ENCODE assay signal across 1 cellular context in the genomic region with DNA sequence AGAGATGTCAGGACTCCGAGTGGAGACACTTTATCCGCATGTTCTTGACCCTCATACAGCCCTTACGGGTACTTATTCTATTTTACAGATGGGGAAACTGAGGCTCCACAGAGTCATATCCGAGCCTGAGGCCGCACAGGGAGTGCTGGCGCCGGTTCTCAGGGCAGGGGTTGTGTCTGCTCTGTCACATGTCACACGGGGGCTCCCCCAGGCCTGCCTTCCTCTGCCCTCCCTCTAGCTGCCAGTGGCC.
TF ChIP-seq lines count a peak whose summit lies in the region.

No MANE protein-coding gene starts in this region.

TF ChIP-seq in HepG2, 621 proteins besides CTCF, POLR2A, EP300 and RAD21 (continued from another document and continues in another):
- TF ChIP-seq, protein P1, sequence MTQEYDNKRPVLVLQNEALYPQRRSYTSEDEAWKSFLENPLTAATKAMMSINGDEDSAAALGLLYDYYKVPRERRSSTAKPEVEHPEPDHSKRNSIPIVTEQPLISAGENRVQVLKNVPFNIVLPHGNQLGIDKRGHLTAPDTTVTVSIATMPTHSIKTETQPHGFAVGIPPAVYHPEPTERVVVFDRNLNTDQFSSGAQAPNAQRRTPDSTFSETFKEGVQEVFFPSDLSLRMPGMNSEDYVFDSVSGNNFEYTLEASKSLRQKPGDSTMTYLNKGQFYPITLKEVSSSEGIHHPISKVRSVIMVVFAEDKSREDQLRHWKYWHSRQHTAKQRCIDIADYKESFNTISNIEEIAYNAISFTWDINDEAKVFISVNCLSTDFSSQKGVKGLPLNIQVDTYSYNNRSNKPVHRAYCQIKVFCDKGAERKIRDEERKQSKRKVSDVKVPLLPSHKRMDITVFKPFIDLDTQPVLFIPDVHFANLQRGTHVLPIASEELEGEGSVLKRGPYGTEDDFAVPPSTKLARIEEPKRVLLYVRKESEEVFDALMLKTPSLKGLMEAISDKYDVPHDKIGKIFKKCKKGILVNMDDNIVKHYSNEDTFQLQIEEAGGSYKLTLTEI (CRISPR knock-in tag; conservative IDR thresholded peaks at IDR 0.05): no peak
- TF ChIP-seq HNF4G (IDR thresholded peaks at IDR 0.05; ENCODE audit: borderline replicate concordance, low read depth, low read length) (no peak), HNF4G (CRISPR knock-in tag; IDR thresholded peaks at IDR 0.05; ENCODE audit: borderline replicate concordance, low read depth) (no peak), SATB2 (CRISPR knock-in tag; IDR thresholded peaks at IDR 0.05) (no peak), ELF3 (CRISPR knock-in tag; IDR thresholded peaks at IDR 0.05) (no peak), ZNF337 (CRISPR knock-in tag; IDR thresholded peaks at IDR 0.05; ENCODE audit: borderline replicate concordance, low read depth) (0 out of 2 replicates have a peak, but pooled peaks have one; percentile 38), KAT2B (IDR thresholded peaks at IDR 0.05; ENCODE audit: borderline replicate concordance, low read depth, low read length) (no peak), RNF2 (conservative IDR thresholded peaks at IDR 0.05; ENCODE audit: low read depth) (no peak), ZSCAN22 (CRISPR knock-in tag; IDR thresholded peaks at IDR 0.05) (0 out of 2 replicates have a peak, but pooled peaks have one; percentile 16), RFXANK (CRISPR knock-in tag; IDR thresholded peaks at IDR 0.05) (no peak), ZNF614 (CRISPR knock-in tag; IDR thresholded peaks at IDR 0.05; ENCODE audit: borderline replicate concordance) (no peak), ZNF530 (CRISPR knock-in tag; IDR thresholded peaks at IDR 0.05; ENCODE audit: low read depth) (no peak), TMF1 (CRISPR knock-in tag; IDR thresholded peaks at IDR 0.05; ENCODE audit: low read depth) (no peak), TAF1 (CRISPR knock-in tag; IDR thresholded peaks at IDR 0.05) (0 out of 2 replicates have a peak, but pooled peaks have one; percentile 14), NFYC (CRISPR knock-in tag; IDR thresholded peaks at IDR 0.05) (no peak), DR1 (CRISPR knock-in tag; IDR thresholded peaks at IDR 0.05) (no peak), NR1H2 (CRISPR knock-in tag; IDR thresholded peaks at IDR 0.05; ENCODE audit: borderline replicate concordance, low read depth) (no peak), MIER2 (CRISPR knock-in tag; IDR thresholded peaks at IDR 0.05) (no peak), KLF13 (CRISPR knock-in tag; IDR thresholded peaks at IDR 0.05) (no peak), MTF1 (CRISPR knock-in tag; IDR thresholded peaks at IDR 0.05) (no peak), HNRNPK (IDR thresholded peaks at IDR 0.05; ENCODE audit: low read depth, low read length, poor library complexity, severe bottlenecking) (no peak), RFX1 (IDR thresholded peaks at IDR 0.05) (no peak), ZKSCAN1 (IDR thresholded peaks at IDR 0.05; ENCODE audit: low read length) (no peak), ZNF350 (CRISPR knock-in tag; IDR thresholded peaks at IDR 0.05; ENCODE audit: borderline replicate concordance, low read depth) (no peak)
- TF ChIP-seq, protein P2, sequence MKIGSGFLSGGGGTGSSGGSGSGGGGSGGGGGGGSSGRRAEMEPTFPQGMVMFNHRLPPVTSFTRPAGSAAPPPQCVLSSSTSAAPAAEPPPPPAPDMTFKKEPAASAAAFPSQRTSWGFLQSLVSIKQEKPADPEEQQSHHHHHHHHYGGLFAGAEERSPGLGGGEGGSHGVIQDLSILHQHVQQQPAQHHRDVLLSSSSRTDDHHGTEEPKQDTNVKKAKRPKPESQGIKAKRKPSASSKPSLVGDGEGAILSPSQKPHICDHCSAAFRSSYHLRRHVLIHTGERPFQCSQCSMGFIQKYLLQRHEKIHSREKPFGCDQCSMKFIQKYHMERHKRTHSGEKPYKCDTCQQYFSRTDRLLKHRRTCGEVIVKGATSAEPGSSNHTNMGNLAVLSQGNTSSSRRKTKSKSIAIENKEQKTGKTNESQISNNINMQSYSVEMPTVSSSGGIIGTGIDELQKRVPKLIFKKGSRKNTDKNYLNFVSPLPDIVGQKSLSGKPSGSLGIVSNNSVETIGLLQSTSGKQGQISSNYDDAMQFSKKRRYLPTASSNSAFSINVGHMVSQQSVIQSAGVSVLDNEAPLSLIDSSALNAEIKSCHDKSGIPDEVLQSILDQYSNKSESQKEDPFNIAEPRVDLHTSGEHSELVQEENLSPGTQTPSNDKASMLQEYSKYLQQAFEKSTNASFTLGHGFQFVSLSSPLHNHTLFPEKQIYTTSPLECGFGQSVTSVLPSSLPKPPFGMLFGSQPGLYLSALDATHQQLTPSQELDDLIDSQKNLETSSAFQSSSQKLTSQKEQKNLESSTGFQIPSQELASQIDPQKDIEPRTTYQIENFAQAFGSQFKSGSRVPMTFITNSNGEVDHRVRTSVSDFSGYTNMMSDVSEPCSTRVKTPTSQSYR (CRISPR knock-in tag; IDR thresholded peaks at IDR 0.05; ENCODE audit: borderline replicate concordance): no peak
- TF ChIP-seq, protein P3, sequence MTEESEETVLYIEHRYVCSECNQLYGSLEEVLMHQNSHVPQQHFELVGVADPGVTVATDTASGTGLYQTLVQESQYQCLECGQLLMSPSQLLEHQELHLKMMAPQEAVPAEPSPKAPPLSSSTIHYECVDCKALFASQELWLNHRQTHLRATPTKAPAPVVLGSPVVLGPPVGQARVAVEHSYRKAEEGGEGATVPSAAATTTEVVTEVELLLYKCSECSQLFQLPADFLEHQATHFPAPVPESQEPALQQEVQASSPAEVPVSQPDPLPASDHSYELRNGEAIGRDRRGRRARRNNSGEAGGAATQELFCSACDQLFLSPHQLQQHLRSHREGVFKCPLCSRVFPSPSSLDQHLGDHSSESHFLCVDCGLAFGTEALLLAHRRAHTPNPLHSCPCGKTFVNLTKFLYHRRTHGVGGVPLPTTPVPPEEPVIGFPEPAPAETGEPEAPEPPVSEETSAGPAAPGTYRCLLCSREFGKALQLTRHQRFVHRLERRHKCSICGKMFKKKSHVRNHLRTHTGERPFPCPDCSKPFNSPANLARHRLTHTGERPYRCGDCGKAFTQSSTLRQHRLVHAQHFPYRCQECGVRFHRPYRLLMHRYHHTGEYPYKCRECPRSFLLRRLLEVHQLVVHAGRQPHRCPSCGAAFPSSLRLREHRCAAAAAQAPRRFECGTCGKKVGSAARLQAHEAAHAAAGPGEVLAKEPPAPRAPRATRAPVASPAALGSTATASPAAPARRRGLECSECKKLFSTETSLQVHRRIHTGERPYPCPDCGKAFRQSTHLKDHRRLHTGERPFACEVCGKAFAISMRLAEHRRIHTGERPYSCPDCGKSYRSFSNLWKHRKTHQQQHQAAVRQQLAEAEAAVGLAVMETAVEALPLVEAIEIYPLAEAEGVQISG (CRISPR knock-in tag; IDR thresholded peaks at IDR 0.05): no peak
- TF ChIP-seq, protein P4, sequence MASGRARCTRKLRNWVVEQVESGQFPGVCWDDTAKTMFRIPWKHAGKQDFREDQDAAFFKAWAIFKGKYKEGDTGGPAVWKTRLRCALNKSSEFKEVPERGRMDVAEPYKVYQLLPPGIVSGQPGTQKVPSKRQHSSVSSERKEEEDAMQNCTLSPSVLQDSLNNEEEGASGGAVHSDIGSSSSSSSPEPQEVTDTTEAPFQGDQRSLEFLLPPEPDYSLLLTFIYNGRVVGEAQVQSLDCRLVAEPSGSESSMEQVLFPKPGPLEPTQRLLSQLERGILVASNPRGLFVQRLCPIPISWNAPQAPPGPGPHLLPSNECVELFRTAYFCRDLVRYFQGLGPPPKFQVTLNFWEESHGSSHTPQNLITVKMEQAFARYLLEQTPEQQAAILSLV (CRISPR knock-in tag; IDR thresholded peaks at IDR 0.05; ENCODE audit: borderline replicate concordance): 0 out of 2 replicates have a peak, but pooled peaks have one; percentile 6
- TF ChIP-seq, protein P5, sequence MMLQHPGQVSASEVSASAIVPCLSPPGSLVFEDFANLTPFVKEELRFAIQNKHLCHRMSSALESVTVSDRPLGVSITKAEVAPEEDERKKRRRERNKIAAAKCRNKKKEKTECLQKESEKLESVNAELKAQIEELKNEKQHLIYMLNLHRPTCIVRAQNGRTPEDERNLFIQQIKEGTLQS (CRISPR knock-in tag; IDR thresholded peaks at IDR 0.05): no peak
- TF ChIP-seq, protein P6, sequence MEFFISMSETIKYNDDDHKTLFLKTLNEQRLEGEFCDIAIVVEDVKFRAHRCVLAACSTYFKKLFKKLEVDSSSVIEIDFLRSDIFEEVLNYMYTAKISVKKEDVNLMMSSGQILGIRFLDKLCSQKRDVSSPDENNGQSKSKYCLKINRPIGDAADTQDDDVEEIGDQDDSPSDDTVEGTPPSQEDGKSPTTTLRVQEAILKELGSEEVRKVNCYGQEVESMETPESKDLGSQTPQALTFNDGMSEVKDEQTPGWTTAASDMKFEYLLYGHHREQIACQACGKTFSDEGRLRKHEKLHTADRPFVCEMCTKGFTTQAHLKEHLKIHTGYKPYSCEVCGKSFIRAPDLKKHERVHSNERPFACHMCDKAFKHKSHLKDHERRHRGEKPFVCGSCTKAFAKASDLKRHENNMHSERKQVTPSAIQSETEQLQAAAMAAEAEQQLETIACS (CRISPR knock-in tag; IDR thresholded peaks at IDR 0.05): no peak
- TF ChIP-seq, protein P7, sequence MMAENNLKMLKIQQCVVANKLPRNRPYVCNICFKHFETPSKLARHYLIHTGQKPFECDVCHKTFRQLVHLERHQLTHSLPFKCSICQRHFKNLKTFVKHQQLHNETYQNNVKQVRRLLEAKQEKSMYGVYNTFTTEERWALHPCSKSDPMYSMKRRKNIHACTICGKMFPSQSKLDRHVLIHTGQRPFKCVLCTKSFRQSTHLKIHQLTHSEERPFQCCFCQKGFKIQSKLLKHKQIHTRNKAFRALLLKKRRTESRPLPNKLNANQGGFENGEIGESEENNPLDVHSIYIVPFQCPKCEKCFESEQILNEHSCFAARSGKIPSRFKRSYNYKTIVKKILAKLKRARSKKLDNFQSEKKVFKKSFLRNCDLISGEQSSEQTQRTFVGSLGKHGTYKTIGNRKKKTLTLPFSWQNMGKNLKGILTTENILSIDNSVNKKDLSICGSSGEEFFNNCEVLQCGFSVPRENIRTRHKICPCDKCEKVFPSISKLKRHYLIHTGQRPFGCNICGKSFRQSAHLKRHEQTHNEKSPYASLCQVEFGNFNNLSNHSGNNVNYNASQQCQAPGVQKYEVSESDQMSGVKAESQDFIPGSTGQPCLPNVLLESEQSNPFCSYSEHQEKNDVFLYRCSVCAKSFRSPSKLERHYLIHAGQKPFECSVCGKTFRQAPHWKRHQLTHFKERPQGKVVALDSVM (CRISPR knock-in tag; IDR thresholded peaks at IDR 0.05): no peak
- TF ChIP-seq, protein P8, sequence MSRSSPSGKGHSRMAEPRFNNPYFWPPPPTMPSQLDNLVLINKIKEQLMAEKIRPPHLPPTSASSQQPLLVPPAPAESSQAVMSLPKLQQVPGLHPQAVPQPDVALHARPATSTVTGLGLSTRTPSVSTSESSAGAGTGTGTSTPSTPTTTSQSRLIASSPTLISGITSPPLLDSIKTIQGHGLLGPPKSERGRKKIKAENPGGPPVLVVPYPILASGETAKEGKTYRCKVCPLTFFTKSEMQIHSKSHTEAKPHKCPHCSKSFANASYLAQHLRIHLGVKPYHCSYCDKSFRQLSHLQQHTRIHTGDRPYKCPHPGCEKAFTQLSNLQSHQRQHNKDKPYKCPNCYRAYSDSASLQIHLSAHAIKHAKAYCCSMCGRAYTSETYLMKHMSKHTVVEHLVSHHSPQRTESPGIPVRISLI (CRISPR knock-in tag; IDR thresholded peaks at IDR 0.05; ENCODE audit: borderline replicate concordance): 0 out of 2 replicates have a peak, but pooled peaks have one; percentile 13
- TF ChIP-seq, protein P9, sequence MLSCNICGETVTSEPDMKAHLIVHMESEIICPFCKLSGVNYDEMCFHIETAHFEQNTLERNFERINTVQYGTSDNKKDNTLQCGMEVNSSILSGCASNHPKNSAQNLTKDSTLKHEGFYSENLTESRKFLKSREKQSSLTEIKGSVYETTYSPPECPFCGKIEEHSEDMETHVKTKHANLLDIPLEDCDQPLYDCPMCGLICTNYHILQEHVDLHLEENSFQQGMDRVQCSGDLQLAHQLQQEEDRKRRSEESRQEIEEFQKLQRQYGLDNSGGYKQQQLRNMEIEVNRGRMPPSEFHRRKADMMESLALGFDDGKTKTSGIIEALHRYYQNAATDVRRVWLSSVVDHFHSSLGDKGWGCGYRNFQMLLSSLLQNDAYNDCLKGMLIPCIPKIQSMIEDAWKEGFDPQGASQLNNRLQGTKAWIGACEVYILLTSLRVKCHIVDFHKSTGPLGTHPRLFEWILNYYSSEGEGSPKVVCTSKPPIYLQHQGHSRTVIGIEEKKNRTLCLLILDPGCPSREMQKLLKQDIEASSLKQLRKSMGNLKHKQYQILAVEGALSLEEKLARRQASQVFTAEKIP (CRISPR knock-in tag; IDR thresholded peaks at IDR 0.05; ENCODE audit: borderline replicate concordance): no peak
- TF ChIP-seq, protein P10, sequence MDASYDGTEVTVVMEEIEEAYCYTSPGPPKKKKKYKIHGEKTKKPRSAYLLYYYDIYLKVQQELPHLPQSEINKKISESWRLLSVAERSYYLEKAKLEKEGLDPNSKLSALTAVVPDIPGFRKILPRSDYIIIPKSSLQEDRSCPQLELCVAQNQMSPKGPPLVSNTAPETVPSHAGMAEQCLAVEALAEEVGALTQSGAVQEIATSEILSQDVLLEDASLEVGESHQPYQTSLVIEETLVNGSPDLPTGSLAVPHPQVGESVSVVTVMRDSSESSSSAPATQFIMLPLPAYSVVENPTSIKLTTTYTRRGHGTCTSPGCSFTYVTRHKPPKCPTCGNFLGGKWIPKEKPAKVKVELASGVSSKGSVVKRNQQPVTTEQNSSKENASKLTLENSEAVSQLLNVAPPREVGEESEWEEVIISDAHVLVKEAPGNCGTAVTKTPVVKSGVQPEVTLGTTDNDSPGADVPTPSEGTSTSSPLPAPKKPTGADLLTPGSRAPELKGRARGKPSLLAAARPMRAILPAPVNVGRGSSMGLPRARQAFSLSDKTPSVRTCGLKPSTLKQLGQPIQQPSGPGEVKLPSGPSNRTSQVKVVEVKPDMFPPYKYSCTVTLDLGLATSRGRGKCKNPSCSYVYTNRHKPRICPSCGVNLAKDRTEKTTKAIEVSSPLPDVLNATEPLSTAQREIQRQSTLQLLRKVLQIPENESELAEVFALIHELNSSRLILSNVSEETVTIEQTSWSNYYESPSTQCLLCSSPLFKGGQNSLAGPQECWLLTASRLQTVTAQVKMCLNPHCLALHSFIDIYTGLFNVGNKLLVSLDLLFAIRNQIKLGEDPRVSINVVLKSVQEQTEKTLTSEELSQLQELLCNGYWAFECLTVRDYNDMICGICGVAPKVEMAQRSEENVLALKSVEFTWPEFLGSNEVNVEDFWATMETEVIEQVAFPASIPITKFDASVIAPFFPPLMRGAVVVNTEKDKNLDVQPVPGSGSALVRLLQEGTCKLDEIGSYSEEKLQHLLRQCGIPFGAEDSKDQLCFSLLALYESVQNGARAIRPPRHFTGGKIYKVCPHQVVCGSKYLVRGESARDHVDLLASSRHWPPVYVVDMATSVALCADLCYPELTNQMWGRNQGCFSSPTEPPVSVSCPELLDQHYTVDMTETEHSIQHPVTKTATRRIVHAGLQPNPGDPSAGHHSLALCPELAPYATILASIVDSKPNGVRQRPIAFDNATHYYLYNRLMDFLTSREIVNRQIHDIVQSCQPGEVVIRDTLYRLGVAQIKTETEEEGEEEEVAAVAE (CRISPR knock-in tag; IDR thresholded peaks at IDR 0.05; ENCODE audit: borderline replicate concordance): no peak
- TF ChIP-seq, protein P11, sequence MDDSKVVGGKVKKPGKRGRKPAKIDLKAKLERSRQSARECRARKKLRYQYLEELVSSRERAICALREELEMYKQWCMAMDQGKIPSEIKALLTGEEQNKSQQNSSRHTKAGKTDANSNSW (CRISPR knock-in tag; IDR thresholded peaks at IDR 0.05; ENCODE audit: borderline replicate concordance): no peak
